Comparison of ENCODE assay signal across 1 cellular context in genomic region chr2:219668316-219668715, GRCh38.
TF ChIP-seq lines count a peak whose summit lies in the region.

No MANE protein-coding gene starts in this region.

TF ChIP-seq in K562, 482 proteins besides CTCF, POLR2A, EP300 and RAD21:
- TF ChIP-seq ZEB2 (IDR thresholded peaks at IDR 0.05), result no peak
- TF ChIP-seq SAFB (IDR thresholded peaks at IDR 0.05; ENCODE audit: borderline replicate concordance, low read depth, low read length), result no peak
- no peak for TF ChIP-seq PHF20 (IDR thresholded peaks at IDR 0.05; ENCODE audit: partially characterized antibody)
- TF ChIP-seq RAD51 (IDR thresholded peaks at IDR 0.05; ENCODE audit: borderline replicate concordance, low read depth), result no peak
- TF ChIP-seq MCM3 (IDR thresholded peaks at IDR 0.05), result no peak
- no peak for TF ChIP-seq FOXM1 (IDR thresholded peaks at IDR 0.05; ENCODE audit: low read depth)
- no peak for TF ChIP-seq FOXM1 (CRISPR knock-in tag; IDR thresholded peaks at IDR 0.05; ENCODE audit: low read depth)
- no peak for TF ChIP-seq ATF6 (CRISPR knock-in tag; IDR thresholded peaks at IDR 0.05)
- no peak for TF ChIP-seq ZHX1 (conservative IDR thresholded peaks at IDR 0.05; ENCODE audit: low read length)
- no peak for TF ChIP-seq TCF7 (IDR thresholded peaks at IDR 0.05; ENCODE audit: borderline replicate concordance)
- TF ChIP-seq SMARCC2 (IDR thresholded peaks at IDR 0.05; ENCODE audit: low read depth), result no peak
- no peak for TF ChIP-seq ZC3H4 (CRISPR knock-in tag; IDR thresholded peaks at IDR 0.05; ENCODE audit: borderline replicate concordance)
- TF ChIP-seq NFRKB (IDR thresholded peaks at IDR 0.05; ENCODE audit: low read depth), result no peak
- TF ChIP-seq MYC (IDR thresholded peaks at IDR 0.05; ENCODE audit: low read depth, low read length), result no peak
- no peak for TF ChIP-seq MYC (CRISPR knock-in tag; IDR thresholded peaks at IDR 0.05; ENCODE audit: borderline replicate concordance, low read depth)
- no peak for TF ChIP-seq JUN (IDR thresholded peaks at IDR 0.05; ENCODE audit: borderline replicate concordance, low read depth, low read length)
- TF ChIP-seq JUN (CRISPR knock-in tag; IDR thresholded peaks at IDR 0.05; ENCODE audit: borderline replicate concordance), result no peak
